8 cellular contexts compared by ENCODE assay signal in genomic region chr20:50790651-50791277, GRCh38. TPM values are rescaled to one million over a fixed set of nuclear protein-coding genes. Genes with fewer than 3 reads are reported as not detected.
A peak's percentile ranks its signal among the peaks of the same experiment; 100 is the strongest.
DNase-seq lines count a peak whose midpoint lies in the region; ATAC-seq, FAIRE-seq and TF ChIP-seq lines count a peak whose summit lies in the region.

No MANE protein-coding gene starts in this region.

- peaks cover 0 to 7% (median 4%) of the 10 kb centered on the region in 3 donors for H3K4me1 ChIP-seq in pancreas
- peaks cover 2% of the 10 kb centered on the region for H3K4me1 ChIP-seq in thymus (ENCODE audit: control insufficient read depth, insufficient read depth, low read length)

- peak overlapping the region; percentile 65 to 89 (median 74) for H3K27ac ChIP-seq in pancreas
- H3K27ac ChIP-seq in thymus (ENCODE audit: low read depth), result peak overlapping the region; percentile 86

- H3K9me3 ChIP-seq in pancreas, result no peaks in the 10 kb centered on the region
- no peaks in the 10 kb centered on the region for H3K9me3 ChIP-seq in thymus (ENCODE audit: control insufficient read depth)

- WGBS in pancreas, 2 donors, result 9 to 12% methylated on average over 22 to 23 of the region's 23 CpGs
- 24% methylated on average over 23 of the region's 23 CpGs for WGBS in thymus

- TF ChIP-seq CTCF in pancreas (IDR thresholded peaks at IDR 0.05), result peak in 3 of 4 donors; percentile 34 to 60 (median 56)

- no peak for FAIRE-seq in pancreas (lab: Jason Lieb, UNC)

- peak overlapping the region in 1 of 4 donors; percentile 11 for H3K4me3 ChIP-seq in pancreas
- H3K4me3 ChIP-seq in thymus (ENCODE audit: low read length), result peak overlapping the region; percentile 25

- intact Hi-C loops in pancreas (cut with DNase I), result loop anchor here in 2 of 3 donors (10.0 kb wide), 4 partner anchors 114 to 514 kb away; no protein-coding TSS in a partner anchor

- ATAC-seq in GM21737 (IDR thresholded peaks at IDR 0.05; ENCODE audit: unreplicated experiment) (peak; percentile 47), pancreas (peak; percentile 72 to 91 (median 84))

- H3K27me3 ChIP-seq in pancreas (no peaks in the 10 kb centered on the region), thymus (ENCODE audit: control insufficient read depth, insufficient read depth) (peaks cover 6% of the 10 kb centered on the region)

- peak; percentile 92 for DNase-seq in EL
- peak; percentile 63 to 68 for DNase-seq in Kasumi-1 (lab: John Stamatoyannopoulos, UW)
- peak; percentile 91 for DNase-seq in SK-MEL-5 (ENCODE audit: low read depth, low spot score)
- peak; percentile 86 for DNase-seq in activated naive CD4-positive, alpha-beta T cell treated with anti-CD3 and anti-CD28 coated beads, Interleukin-2, amount 50 U/mL, for 16 hours
- peak; percentile 23 for DNase-seq in glomerular endothelial cell (ENCODE audit: extremely low read depth, low read depth, low spot score)
- DNase-seq in pancreas, result peak; percentile 78 to 95 (median 88)

- H3K36me3 ChIP-seq in pancreas (no peaks in the 10 kb centered on the region), thymus (ENCODE audit: control insufficient read depth, insufficient read depth) (no peaks in the 10 kb centered on the region)

- in situ Hi-C loops in SK-MEL-5 (cut with HindIII; ENCODE audit: low pct_unique_long_range_greater_than_20kb, low sequenced_read_pairs), result no loop called here

RNA-seq across cellular contexts. Expression of gene BCAS4, which starts 4.1 kb away (rescaled TPM):
- total RNA-seq in SK-MEL-5 (2014; rRNA removed; shearing (Covaris generic)), result 4.4 and 7.0 TPM in 2 replicates
- polyA plus RNA-seq in SK-MEL-5 (2015; cell fraction: cytosol; rRNA removed), result 4.6 and 6.7 TPM in 2 replicates
- 1.6 and 1.9 TPM in 2 replicates for polyA plus RNA-seq in SK-MEL-5 (2015; cell fraction: nucleus; rRNA removed)
- 1.8 and 11.1 TPM in 2 replicates for total RNA-seq in glomerular endothelial cell
- total RNA-seq in pancreas, result 1 to 10 TPM in 5 of 6 donors, under 1 TPM in 1; 0.85 to 1.9 (median 1.7) TPM
- polyA plus RNA-seq in pancreas, result 1 to 10 TPM; 2.0 to 4.8 TPM
- polyA plus RNA-seq in thymus, result 14.5 TPM

RNA-seq across cellular contexts. Expression of gene PARD6B, which starts 59.4 kb away (rescaled TPM):
- total RNA-seq in SK-MEL-5 (2014; rRNA removed; shearing (Covaris generic)), result 4.8 and 5.9 TPM in 2 replicates
- polyA plus RNA-seq in SK-MEL-5 (2015; cell fraction: cytosol; rRNA removed), result 1.6 and 1.9 TPM in 2 replicates
- 2.3 and 2.6 TPM in 2 replicates for polyA plus RNA-seq in SK-MEL-5 (2015; cell fraction: nucleus; rRNA removed)
- 0.12 and 1.1 TPM in 2 replicates for total RNA-seq in glomerular endothelial cell
- 10 to 100 TPM in 4 of 6 donors, 1 to 10 TPM in 2; 8.1 to 17.8 (median 11.9) TPM for total RNA-seq in pancreas
- polyA plus RNA-seq in pancreas, result 1 to 10 TPM; 3.1 to 4.2 TPM
- 3.7 TPM for polyA plus RNA-seq in thymus

Comparison
In these comparisons a context has a peak if more than half of its experiments do, and no peak if none do; other contexts are left out.
1. DNase-seq: peak in every context shown above with its lines; median percentile 92 in EL; 91 in SK-MEL-5; 88 in pancreas; 86 in activated naive CD4-positive, alpha-beta T cell treated with anti-CD3 and anti-CD28 coated beads, Interleukin-2, amount 50 U/mL, for 16 hours; 66 in Kasumi-1; 23 in glomerular endothelial cell.